ENCODE assay signal across 7 cellular contexts in genomic region chr22:41526802-41527799, GRCh38. TPM values are rescaled to one million over a fixed set of nuclear protein-coding genes. Genes with fewer than 3 reads are reported as not detected.
DNase-seq lines count a peak whose midpoint lies in the region; ATAC-seq, FAIRE-seq and TF ChIP-seq lines count a peak whose summit lies in the region.

No MANE protein-coding gene starts in this region.

- no peak overlapping the region for H3K27ac Mint-ChIP-seq in activated naive CD4-positive, alpha-beta T cell treated with anti-CD3 and anti-CD28 coated beads for 36 hours

- H3K27ac ChIP-seq in SK-N-MC = peak overlapping the region; percentile 60
- peak overlapping the region in 9 of 10 donors; percentile 71 to 90 (median 85) for H3K27ac ChIP-seq in heart right ventricle
- peak overlapping the region in 6 of 8 donors; percentile 6 to 87 (median 80) for H3K27ac ChIP-seq in spleen

- H3K27me3 Mint-ChIP-seq in activated naive CD4-positive, alpha-beta T cell treated with anti-CD3 and anti-CD28 coated beads for 36 hours (ENCODE audit: low read depth) = no peaks in the 10 kb centered on the region

- H3K4me3 ChIP-seq in SK-N-MC (no peak overlapping the region), heart right ventricle (no peak overlapping the region), spleen (no peak overlapping the region)

- no peak for FAIRE-seq in GM19239 (lab: Jason Lieb, UNC)

- peak; percentile 58 to 85 (median 81) for TF ChIP-seq CTCF in heart right ventricle (IDR thresholded peaks at IDR 0.05)
- peak; percentile 42 to 93 (median 85) for TF ChIP-seq CTCF in spleen (IDR thresholded peaks at IDR 0.05 in 8 of 11, conservative IDR thresholded peaks at IDR 0.05 in 3 of 11)

- intact Hi-C loops in activated naive CD4-positive, alpha-beta T cell treated with anti-CD3 and anti-CD28 coated beads for 36 hours (cut with micrococcal nuclease) = loop anchor here (1.0 kb wide), 1 partner anchor 124 kb away; no protein-coding TSS in a partner anchor
- intact Hi-C loops in heart right ventricle (cut with DNase I) (loop anchor here in 2 of 10 donors (10.0 kb wide), 1 partner anchor 52 kb away; no protein-coding TSS in a partner anchor), spleen (cut with DNase I; ENCODE audit: low total_unique reads) (no loop called here)

- H3K4me3 Mint-ChIP-seq in activated naive CD4-positive, alpha-beta T cell treated with anti-CD3 and anti-CD28 coated beads for 36 hours = no peak overlapping the region

- H3K9me3 Mint-ChIP-seq in activated naive CD4-positive, alpha-beta T cell treated with anti-CD3 and anti-CD28 coated beads for 36 hours = no peaks in the 10 kb centered on the region

- peaks cover 19% of the 10 kb centered on the region for H3K4me1 Mint-ChIP-seq in activated naive CD4-positive, alpha-beta T cell treated with anti-CD3 and anti-CD28 coated beads for 36 hours (ENCODE audit: low read depth)

- H3K9me3 ChIP-seq in SK-N-MC (ENCODE audit: low read depth, low read length) (no peaks in the 10 kb centered on the region), heart right ventricle (no peaks in the 10 kb centered on the region), spleen (no peaks in the 10 kb centered on the region)

- DNase-seq in GM19239 (ENCODE audit: insufficient read length, low spot score) (peak; percentile 59), SK-N-MC (ENCODE audit: low read depth, low spot score) (no peak), heart right ventricle (peak in 1 of 2 donors; percentile 61), spleen (peak; percentile 90), KG1 (lab: John Stamatoyannopoulos, UW) (no peak)
- DNase-seq in activated naive CD4-positive, alpha-beta T cell treated with anti-CD3 and anti-CD28 coated beads for 36 hours = peak; percentile 60

- peaks cover 25% of the 10 kb centered on the region for H3K36me3 Mint-ChIP-seq in activated naive CD4-positive, alpha-beta T cell treated with anti-CD3 and anti-CD28 coated beads for 36 hours (ENCODE audit: low read depth)

- H3K27me3 ChIP-seq in heart right ventricle (no peaks in the 10 kb centered on the region), spleen (replicated peaks in 1 of 7) (no peaks in the 10 kb centered on the region)

- no peak overlapping the region for H3K9ac ChIP-seq in SK-N-MC (ENCODE audit: insufficient read length)

- ATAC-seq in heart right ventricle = peak in 4 of 8 donors; percentile 10 to 41 (median 11)
- ATAC-seq in GM19023 (IDR thresholded peaks at IDR 0.05; ENCODE audit: unreplicated experiment) = no peak

- CTCF ChIA-PET in activated naive CD4-positive, alpha-beta T cell treated with anti-CD3 and anti-CD28 coated beads for 36 hours (lab: Charles Lee) = interaction anchor here (0.8 to 7.3 kb wide), 8 partner anchors 9 to 222 kb away, joined by 3 to 64 read pairs (median 3); no protein-coding TSS in a partner anchor

- H3K36me3 ChIP-seq in SK-N-MC (ENCODE audit: insufficient read depth, low read length) = peaks cover 68% of the 10 kb centered on the region
- H3K36me3 ChIP-seq in heart right ventricle = peaks cover 6 to 97% (median 60%) of the 10 kb centered on the region in 9 donors
- H3K36me3 ChIP-seq in spleen = peaks cover 0 to 99% (median 74%) of the 10 kb centered on the region in 6 donors

- no peak for TF ChIP-seq POLR2A in spleen (IDR thresholded peaks at IDR 0.05)

- peaks cover 32 to 64% (median 57%) of the 10 kb centered on the region in 9 donors for H3K4me1 ChIP-seq in heart right ventricle
- H3K4me1 ChIP-seq in spleen = peaks cover 20 to 52% (median 37%) of the 10 kb centered on the region in 6 donors

- WGBS in heart right ventricle, 2 donors = 67 to 72% methylated on average over 32 of the region's 32 CpGs
- WGBS in spleen, 5 donors = 76 to 86% (median 83%) methylated on average over 24 to 32 of the region's 32 CpGs

RNA-seq across cellular contexts. Expression of gene POLR3H, which starts 17.2 kb away (rescaled TPM):
- 10 to 100 TPM; 14.8 to 17.6 TPM for total RNA-seq in activated naive CD4-positive, alpha-beta T cell treated with anti-CD3 and anti-CD28 coated beads for 36 hours
- total RNA-seq in heart right ventricle (10 to 100 TPM; 13.3 to 25.8 (median 16.9) TPM), spleen (10 to 100 TPM; 14.4 to 30.9 (median 22.4) TPM)
- polyA plus RNA-seq in heart right ventricle (10 to 100 TPM; 24.4 to 34.9 TPM), spleen (10 to 100 TPM; 12.6 to 24.3 (median 14.6) TPM)

RNA-seq across cellular contexts. Expression of gene CSDC2, which starts 33.7 kb away (rescaled TPM):
- not detected for total RNA-seq in activated naive CD4-positive, alpha-beta T cell treated with anti-CD3 and anti-CD28 coated beads for 36 hours
- total RNA-seq in heart right ventricle = 100 to 1,000 TPM; 112 to 301 (median 137) TPM
- 100 to 1,000 TPM; 300 to 410 TPM for polyA plus RNA-seq in heart right ventricle
- total RNA-seq in spleen = under 1 TPM in 4 of 7 donors, not detected in 3; 0.19 to 0.73 (median 0.28) TPM
- polyA plus RNA-seq in spleen = under 1 TPM; 0.37 to 0.73 (median 0.58) TPM

RNA-seq across cellular contexts. Expression of gene ACO2, which starts 58.2 kb away (rescaled TPM):
- 100 to 1,000 TPM; 113 to 118 TPM for total RNA-seq in activated naive CD4-positive, alpha-beta T cell treated with anti-CD3 and anti-CD28 coated beads for 36 hours
- total RNA-seq in heart right ventricle (1,000 to 10,000 TPM in 1 of 10 donors, 100 to 1,000 TPM in 9; 587 to 1,020 (median 900) TPM), spleen (10 to 100 TPM; 51.7 to 82.0 (median 76.2) TPM)
- polyA plus RNA-seq in heart right ventricle (100 to 1,000 TPM; 180 to 375 TPM), spleen (10 to 100 TPM; 21.4 to 31.7 (median 25.5) TPM)

RNA-seq across cellular contexts. Expression of gene PHF5A, which starts 58.6 kb away (rescaled TPM):
- 10 to 100 TPM; 67.5 to 69.0 TPM for total RNA-seq in activated naive CD4-positive, alpha-beta T cell treated with anti-CD3 and anti-CD28 coated beads for 36 hours
- total RNA-seq in heart right ventricle (10 to 100 TPM; 13.3 to 27.2 (median 20.2) TPM), spleen (10 to 100 TPM; 29.6 to 41.2 (median 34.7) TPM)
- polyA plus RNA-seq in heart right ventricle (10 to 100 TPM; 36.3 to 41.3 TPM), spleen (10 to 100 TPM; 35.3 to 67.5 (median 50.3) TPM)

Comparison
In these comparisons a context has a peak if more than half of its experiments do, and no peak if none do; other contexts are left out.
1. DNase-seq: peak in GM19239 (single experiment), activated naive CD4-positive, alpha-beta T cell treated with anti-CD3 and anti-CD28 coated beads for 36 hours (single experiment) and spleen (single experiment); none in SK-N-MC (single experiment) and KG1 (single experiment).
2. RNA of gene CSDC2, which starts 33.7 kb away (total RNA-seq): 112 to 301 TPM in heart right ventricle; 0.19 to 0.73 TPM in spleen and not detected in activated naive CD4-positive, alpha-beta T cell treated with anti-CD3 and anti-CD28 coated beads for 36 hours; every median in the first group is over 10 times any median in the second.
3. RNA of gene ACO2, which starts 58.2 kb away (total RNA-seq): 587 to 1,020 TPM in heart right ventricle; 113 to 118 TPM in activated naive CD4-positive, alpha-beta T cell treated with anti-CD3 and anti-CD28 coated beads for 36 hours and 51.7 to 82.0 TPM in spleen; every median in the first group is over 4 times any median in the second.
4. Peak in every context shown above with its lines, with median percentiles within 50 percentile points of each other: H3K27ac ChIP-seq.